ENCODE assay signal across 19 cellular contexts in the genomic region with DNA sequence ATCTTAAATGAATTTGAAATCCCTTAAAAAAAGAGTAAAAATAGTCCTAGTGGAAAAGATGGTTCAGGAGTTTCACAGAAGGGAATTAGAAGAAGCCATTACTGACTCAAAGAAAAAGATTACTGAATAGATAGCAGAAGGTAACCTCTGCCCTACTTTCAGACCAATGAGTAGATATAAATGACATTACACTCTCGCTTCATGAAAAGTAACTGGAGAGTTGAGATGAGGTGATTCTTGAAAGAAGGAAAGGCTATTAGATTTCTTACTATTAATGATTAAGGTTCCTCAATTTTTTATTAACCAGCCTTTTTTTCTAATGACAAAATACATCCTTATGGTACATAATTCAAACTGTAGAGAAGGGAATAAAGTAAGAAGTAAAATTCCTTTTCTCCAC. TPM values are rescaled to one million over a fixed set of nuclear protein-coding genes. Genes with fewer than 3 reads are reported as not detected.
DNase-seq lines count a peak whose midpoint lies in the region; ATAC-seq and TF ChIP-seq lines count a peak whose summit lies in the region.
"Had no signal": no experiment of that assay in that cellular context is flagged by ENCODE, and none has a peak within 500 bp of the region (broad histone marks: within the 10 kb centered on the region; RNA-seq: fewer than 3 reads in every experiment).

No MANE protein-coding gene starts in this region.

- no peak for TF ChIP-seq POLR2A in esophagus muscularis mucosa (IDR thresholded peaks at IDR 0.05; ENCODE audit: low read depth)

- peak; percentile 82 for DNase-seq in ACHN
- no peak for DNase-seq in adipocyte (ENCODE audit: low read depth)
- DNase-seq in kidney tubule cell (ENCODE audit: low spot score), result peak; percentile 91
- no peak for DNase-seq in tibial artery
- DNase-seq in NCI-H2171 (lab: John Stamatoyannopoulos, UW), result no peak
- DNase-seq in esophagus muscularis mucosa (ENCODE audit: extremely low spot score), result no peak
- DNase-seq: AML-193; CD4-positive, CD25-positive, alpha-beta regulatory T cell; DMS79 treated with DMSO at 0.1 percent for 48 hours; GF-D8; GOT3; NCI-H1105 treated with DMSO at 0.1 percent for 48 hours; NCI-H187; NCI-H446; NCI-H748 treated with DMSO at 0.1 percent for 48 hours had no signal

- H3K9me3 ChIP-seq in HUES6 (ENCODE audit: control insufficient read depth, insufficient read depth, low read depth, low read length) (no peaks in the 10 kb centered on the region), adipocyte (ENCODE audit: control insufficient read depth, low read length) (no peaks in the 10 kb centered on the region), tibial artery (no peaks in the 10 kb centered on the region), esophagus muscularis mucosa (no peaks in the 10 kb centered on the region)

- no peak overlapping the region for H3K4me3 ChIP-seq in HUES6 (ENCODE audit: low read depth, low read length)
- no peak overlapping the region for H3K4me3 ChIP-seq in adipocyte (ENCODE audit: low read length)
- no peak overlapping the region for H3K4me3 ChIP-seq in tibial artery
- H3K4me3 ChIP-seq in esophagus muscularis mucosa, result no peak overlapping the region

- H3K9ac ChIP-seq in HUES6 (ENCODE audit: low read length), result no peak overlapping the region
- peak overlapping the region; percentile 1 for H3K9ac ChIP-seq in adipocyte (ENCODE audit: low read length)
- H3K9ac ChIP-seq: KMS-11 had no signal

- intact Hi-C loops in tibial artery (cut with DNase I; ENCODE audit: low total_unique reads), result no loop called here
- intact Hi-C loops in esophagus muscularis mucosa (cut with DNase I), result no loop called here

- TF ChIP-seq CTCF in tibial artery (IDR thresholded peaks at IDR 0.05) (no peak), esophagus muscularis mucosa (IDR thresholded peaks at IDR 0.05) (no peak)

- H3K4me1 ChIP-seq in HUES6 (ENCODE audit: control insufficient read depth, insufficient read depth, low read length) (peaks cover 45% of the 10 kb centered on the region), adipocyte (ENCODE audit: control insufficient read depth, insufficient read depth, low read length) (peaks cover 69% of the 10 kb centered on the region), tibial artery (peaks cover 0 to 38% (median 20%) of the 10 kb centered on the region in 4 donors), esophagus muscularis mucosa (peaks cover 9 to 21% (median 16%) of the 10 kb centered on the region in 4 donors)

- peak overlapping the region; percentile 23; the same call in 1 of the 2 replicates for H3K27ac ChIP-seq in HUES6 (ENCODE audit: low read depth, low read length)
- no peak overlapping the region for H3K27ac ChIP-seq in tibial artery
- H3K27ac ChIP-seq in esophagus muscularis mucosa (replicated peaks in 1 of 4), result no peak overlapping the region
- H3K27ac ChIP-seq: HL-60, KMS-11 had no signal

- no peak for ATAC-seq in HG03280 (IDR thresholded peaks at IDR 0.05; ENCODE audit: unreplicated experiment)

- no peak for TF ChIP-seq EP300 in esophagus muscularis mucosa (IDR thresholded peaks at IDR 0.05)

- H3K27me3 ChIP-seq in HUES6 (ENCODE audit: control insufficient read depth, insufficient read depth, low read length) (no peaks in the 10 kb centered on the region), adipocyte (replicated peaks; ENCODE audit: control insufficient read depth, insufficient read depth, low read length) (no peaks in the 10 kb centered on the region), tibial artery (no peaks in the 10 kb centered on the region), esophagus muscularis mucosa (no peaks in the 10 kb centered on the region)

- H3K36me3 ChIP-seq in HUES6 (ENCODE audit: control insufficient read depth, insufficient read depth, low read length) (no peaks in the 10 kb centered on the region), adipocyte (ENCODE audit: control insufficient read depth, insufficient read depth, low read length, severe bottlenecking) (no peaks in the 10 kb centered on the region), tibial artery (no peaks in the 10 kb centered on the region), esophagus muscularis mucosa (no peaks in the 10 kb centered on the region)

- WGBS in esophagus muscularis mucosa, result 96% methylated on average over 1 of the region's 1 CpG

- in situ Hi-C loops in ACHN (cut with HindIII; ENCODE audit: low pct_ligation_motif_present, low pct_unique_long_range_greater_than_20kb, low sequenced_read_pairs), result no loop called here

RNA-seq across cellular contexts. Expression of a gene that starts 28.3 kb away (rescaled TPM):
- total RNA-seq in esophagus muscularis mucosa, result 100 to 1,000 TPM in 1 of 4 donors, 10 to 100 TPM in 3; 65.4 to 157 (median 75.9) TPM
- total RNA-seq: CD4-positive, CD25-positive, alpha-beta regulatory T cell had no signal

Comparison
In these comparisons a context has a peak if more than half of its experiments do, and no peak if none do; other contexts are left out.
1. DNase-seq: peak in ACHN (single experiment) and kidney tubule cell (single experiment); none in adipocyte (single experiment), tibial artery (0 of 2), NCI-H2171 (single experiment) and esophagus muscularis mucosa (single experiment).